28 cellular contexts compared by ENCODE assay signal in genomic region chr2:211845346-211846030, GRCh38.
"Had no signal": no experiment of that assay in that cellular context is flagged by ENCODE, and none has a peak within 500 bp of the region (broad histone marks: within the 10 kb centered on the region; RNA-seq: fewer than 3 reads in every experiment).

No MANE protein-coding gene starts in this region.

- H3K27me3 ChIP-seq: esophagus squamous epithelium, heart right ventricle, left lung, sigmoid colon, testis, tibial artery had no signal

- H3K9me3 Mint-ChIP-seq: mesothelial cell of epicardium; naive B cell; neural crest cell; stimulated activated effector memory CD8-positive, alpha-beta T cell treated with anti-CD3 and anti-CD28 coated beads, Interleukin-12 subunit alpha, Interleukin-12 subunit beta, amount 100 ng/mL, for 72 hours; type B pancreatic cell had no signal

- H3K4me1 ChIP-seq: esophagus squamous epithelium, heart right ventricle, left lung, prostate gland, sigmoid colon, testis, tibial artery had no signal

- H3K4me3 ChIP-seq: coronary artery, esophagus squamous epithelium, heart right ventricle, left lung, mucosa of descending colon, prostate gland, sigmoid colon, testis, tibial artery had no signal

- ATAC-seq: heart right ventricle; left cardiac atrium; left lung; mucosa of descending colon; natural killer cell treated with Interleukin-12 subunit alpha and Interleukin-12 subunit beta and Interleukin-15 and Interleukin-18, amount 100 ng/mL, for 72 hours; right cardiac atrium; stimulated activated effector memory CD8-positive, alpha-beta T cell treated with anti-CD3 and anti-CD28 coated beads, Interleukin-12 subunit alpha, Interleukin-12 subunit beta, amount 100 ng/mL, for 72 hours; stimulated activated naive CD8-positive, alpha-beta T cell treated with anti-CD3 and anti-CD28 coated beads, Interleukin-15, Interleukin-2, amounts not matched to agents 100 U/mL and 50 U/mL, for 24 hours had no signal

- H3K27ac Mint-ChIP-seq: mesothelial cell of epicardium; naive B cell; natural killer cell treated with Interleukin-12 subunit alpha and Interleukin-12 subunit beta and Interleukin-15 and Interleukin-18, amount 100 ng/mL, for 72 hours; stimulated activated effector memory CD8-positive, alpha-beta T cell treated with anti-CD3 and anti-CD28 coated beads, Interleukin-12 subunit alpha, Interleukin-12 subunit beta, amount 100 ng/mL, for 72 hours; type B pancreatic cell had no signal

- H3K36me3 Mint-ChIP-seq: mesothelial cell of epicardium; naive B cell; natural killer cell treated with Interleukin-12 subunit alpha and Interleukin-12 subunit beta and Interleukin-15 and Interleukin-18, amount 100 ng/mL, for 72 hours; stimulated activated effector memory CD8-positive, alpha-beta T cell treated with anti-CD3 and anti-CD28 coated beads, Interleukin-12 subunit alpha, Interleukin-12 subunit beta, amount 100 ng/mL, for 72 hours; type B pancreatic cell had no signal

- H3K9me3 ChIP-seq: esophagus squamous epithelium, heart right ventricle, left lung, mucosa of descending colon, prostate gland, sigmoid colon, testis, tibial artery had no signal

- H3K27me3 Mint-ChIP-seq: naive B cell; natural killer cell treated with Interleukin-12 subunit alpha and Interleukin-12 subunit beta and Interleukin-15 and Interleukin-18, amount 100 ng/mL, for 72 hours; type B pancreatic cell had no signal

- H3K4me3 Mint-ChIP-seq: mesothelial cell of epicardium; naive B cell; natural killer cell treated with Interleukin-12 subunit alpha and Interleukin-12 subunit beta and Interleukin-15 and Interleukin-18, amount 100 ng/mL, for 72 hours; neural crest cell; stimulated activated effector memory CD8-positive, alpha-beta T cell treated with anti-CD3 and anti-CD28 coated beads, Interleukin-12 subunit alpha, Interleukin-12 subunit beta, amount 100 ng/mL, for 72 hours; type B pancreatic cell had no signal

- H3K36me3 ChIP-seq: esophagus squamous epithelium, heart right ventricle, left lung, prostate gland, sigmoid colon, tibial artery had no signal

- H3K27ac ChIP-seq: coronary artery, esophagus squamous epithelium, heart right ventricle, left lung, prostate gland, sigmoid colon, testis, tibial artery had no signal

- H3K4me1 Mint-ChIP-seq: naive B cell; stimulated activated effector memory CD8-positive, alpha-beta T cell treated with anti-CD3 and anti-CD28 coated beads, Interleukin-12 subunit alpha, Interleukin-12 subunit beta, amount 100 ng/mL, for 72 hours had no signal

- DNase-seq: dermis blood vessel endothelial cell; effector memory CD4-positive, alpha-beta T cell; erythroblast; esophagus squamous epithelium; glutamatergic neuron; heart right ventricle; hippocampal formation; left cardiac atrium; left lung; mesenchymal stem cell; mucosa of descending colon; naive B cell; nucleus accumbens; right cardiac atrium; sigmoid colon; stimulated activated CD4-positive, alpha-beta T cell treated with anti-CD3 and anti-CD28 coated beads, Interleukin-2, amount 100 ng/mL, for 24 hours; stimulated activated CD4-positive, alpha-beta T cell treated with anti-CD3 and anti-CD28 coated beads, Interleukin-4, amount 100 ng/mL, for 24 hours; stimulated activated naive CD8-positive, alpha-beta T cell treated with anti-CD3 and anti-CD28 coated beads, Interleukin-15, Interleukin-2, amounts not matched to agents 100 U/mL and 50 U/mL, for 24 hours; substantia nigra; testis; tibial artery had no signal
